19 cellular contexts compared by ENCODE assay signal in the genomic region with DNA sequence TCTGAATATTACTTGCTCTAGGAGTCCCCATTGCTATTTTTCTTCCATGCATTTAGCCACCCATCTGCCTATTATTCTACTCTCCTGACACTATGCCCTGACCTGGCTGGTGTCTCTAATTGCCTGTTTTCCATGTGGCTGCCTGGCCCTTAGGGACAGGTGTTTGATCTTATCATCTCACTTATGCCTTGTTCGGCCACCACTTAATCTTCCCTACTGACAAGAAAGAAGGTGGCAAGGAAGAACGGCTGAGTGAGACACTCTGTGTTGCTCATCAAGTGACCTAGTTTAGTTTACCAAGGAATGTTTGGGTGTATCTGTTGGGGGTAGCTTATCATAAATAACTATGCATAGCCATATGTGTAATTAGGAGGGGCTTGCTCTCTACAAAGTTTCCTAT. TPM values are rescaled to one million over a fixed set of nuclear protein-coding genes. Genes with fewer than 3 reads are reported as not detected.
DNase-seq lines count a peak whose midpoint lies in the region; ATAC-seq and TF ChIP-seq lines count a peak whose summit lies in the region.
"Had no signal": no experiment of that assay in that cellular context is flagged by ENCODE, and none has a peak within 500 bp of the region (broad histone marks: within the 10 kb centered on the region; RNA-seq: fewer than 3 reads in every experiment).

No MANE protein-coding gene starts in this region.

- TF ChIP-seq CTCF in OCI-LY7 (conservative IDR thresholded peaks at IDR 0.05; ENCODE audit: low read length), result no peak
- TF ChIP-seq CTCF in glutamatergic neuron (IDR thresholded peaks at IDR 0.05; ENCODE audit: partially characterized antibody, unreplicated experiment), result no peak

- H2AFZ ChIP-seq in OCI-LY7 (ENCODE audit: low read length), result peak overlapping the region; percentile 86

- H3K9me3 ChIP-seq in OCI-LY7 (ENCODE audit: low read length), result no peaks in the 10 kb centered on the region
- H3K9me3 ChIP-seq: SJSA1, suprapubic skin had no signal

- peaks cover 25% of the 10 kb centered on the region for H3K4me1 Mint-ChIP-seq in stimulated activated naive CD8-positive, alpha-beta T cell treated with anti-CD3 and anti-CD28 coated beads, Interleukin-15, Interleukin-2, amounts not matched to agents 100 ng/mL and 50 ng/mL, for 24 hours (ENCODE audit: low read depth)
- H3K4me1 Mint-ChIP-seq in glutamatergic neuron (ENCODE audit: low read depth, unreplicated experiment), result peaks cover 19% of the 10 kb centered on the region

- H3K4me3 ChIP-seq in OCI-LY7 (ENCODE audit: low read depth, low read length, poor library complexity, severe bottlenecking), result peak overlapping the region; percentile 19
- H3K4me3 ChIP-seq: GM12878, SJSA1, suprapubic skin had no signal

- peak overlapping the region; percentile 67 for H3K27ac Mint-ChIP-seq in stimulated activated naive CD8-positive, alpha-beta T cell treated with anti-CD3 and anti-CD28 coated beads, Interleukin-15, Interleukin-2, amounts not matched to agents 100 ng/mL and 50 ng/mL, for 24 hours
- H3K27ac Mint-ChIP-seq in glutamatergic neuron (ENCODE audit: unreplicated experiment), result peak overlapping the region; percentile 73

- no peaks in the 10 kb centered on the region for H4K20me1 ChIP-seq in OCI-LY7 (ENCODE audit: insufficient read depth, low read length)

- H3K36me3 Mint-ChIP-seq in stimulated activated naive CD8-positive, alpha-beta T cell treated with anti-CD3 and anti-CD28 coated beads, Interleukin-15, Interleukin-2, amounts not matched to agents 100 ng/mL and 50 ng/mL, for 24 hours (ENCODE audit: low read depth), result no peaks in the 10 kb centered on the region
- H3K36me3 Mint-ChIP-seq in glutamatergic neuron (ENCODE audit: unreplicated experiment), result no peaks in the 10 kb centered on the region

- H3K79me2 ChIP-seq in OCI-LY7 (ENCODE audit: insufficient read depth, low read depth, low read length), result no peaks in the 10 kb centered on the region

- BruUV-seq in OCI-LY7 (replicated peaks; lab: Mats Ljungman, UMichigan), result no TSS peak

- POLR2A ChIA-PET in OCI-LY7 (lab: Charles Lee), result interaction anchor here (0.7 to 6.8 kb wide), 9 partner anchors 11 to 263 kb away, joined by 3 to 114 read pairs (median 4); a partner anchor contains a TSS

- in situ Hi-C loops in G401 (cut with HindIII; ENCODE audit: low sequenced_read_pairs), result no loop called here

- H3K4me3 Mint-ChIP-seq in stimulated activated naive CD8-positive, alpha-beta T cell treated with anti-CD3 and anti-CD28 coated beads, Interleukin-15, Interleukin-2, amounts not matched to agents 100 ng/mL and 50 ng/mL, for 24 hours, result no peak overlapping the region
- peak overlapping the region; percentile 14 for H3K4me3 Mint-ChIP-seq in glutamatergic neuron (ENCODE audit: unreplicated experiment)

- no peaks in the 10 kb centered on the region for H3K36me3 ChIP-seq in OCI-LY7 (ENCODE audit: insufficient read depth, low read length)
- H3K36me3 ChIP-seq: SJSA1, suprapubic skin had no signal

- no peak for ATAC-seq in stimulated activated naive CD8-positive, alpha-beta T cell treated with anti-CD3 and anti-CD28 coated beads, Interleukin-15, Interleukin-2, amounts not matched to agents 100 U/mL and 50 U/mL, for 24 hours
- ATAC-seq in GM21526 (IDR thresholded peaks at IDR 0.05; ENCODE audit: low FRiP score, unreplicated experiment) (no peak), HG03565 (IDR thresholded peaks at IDR 0.05; ENCODE audit: unreplicated experiment) (no peak)
- ATAC-seq: foreskin keratinocyte, left cardiac atrium, sciatic nerve had no signal

- DNase-seq in stimulated activated naive CD8-positive, alpha-beta T cell treated with anti-CD3 and anti-CD28 coated beads, Interleukin-15, Interleukin-2, amounts not matched to agents 100 U/mL and 50 U/mL, for 24 hours, result no peak
- DNase-seq in OCI-LY7 (ENCODE audit: low spot score) (no peak), glutamatergic neuron (no peak), G401 (ENCODE audit: low spot score) (no peak)
- no peak for DNase-seq in NK-92 treated with Interleukin-12 subunit alpha and Interleukin-12 subunit beta, amount 100 ng/mL, for 24 hours (lab: John Stamatoyannopoulos, UW)
- DNase-seq: activated CD8-positive, alpha-beta memory T cell treated with anti-CD3 and anti-CD28 coated beads, Interleukin-2, amount 50 U/mL, for 4 hours; anterior cingulate cortex; foreskin keratinocyte; left cardiac atrium; NCI-H2081 treated with DMSO at 0.1 percent for 48 hours; stimulated activated CD4-positive, alpha-beta T cell treated with anti-CD3 and anti-CD28 coated beads, Interleukin-2, amount 100 ng/mL, for 48 hours; T1000 had no signal

- peaks cover 71% of the 10 kb centered on the region for H3K4me1 ChIP-seq in OCI-LY7 (ENCODE audit: insufficient read depth, low read length, poor library complexity, severe bottlenecking)

- intact Hi-C loops in OCI-LY7 (cut with micrococcal nuclease; ENCODE audit: unreplicated experiment), result no loop called here

- H3K4me2 ChIP-seq in OCI-LY7 (ENCODE audit: low read length), result peak overlapping the region; percentile 79

- peaks cover 15% of the 10 kb centered on the region for H3K27me3 Mint-ChIP-seq in stimulated activated naive CD8-positive, alpha-beta T cell treated with anti-CD3 and anti-CD28 coated beads, Interleukin-15, Interleukin-2, amounts not matched to agents 100 ng/mL and 50 ng/mL, for 24 hours
- H3K27me3 Mint-ChIP-seq in glutamatergic neuron (ENCODE audit: unreplicated experiment), result no peaks in the 10 kb centered on the region

- no peaks in the 10 kb centered on the region for H3K9me2 ChIP-seq in OCI-LY7 (ENCODE audit: insufficient read depth, low read length)

- no peaks in the 10 kb centered on the region for H3K9me3 Mint-ChIP-seq in stimulated activated naive CD8-positive, alpha-beta T cell treated with anti-CD3 and anti-CD28 coated beads, Interleukin-15, Interleukin-2, amounts not matched to agents 100 ng/mL and 50 ng/mL, for 24 hours
- H3K9me3 Mint-ChIP-seq in glutamatergic neuron (ENCODE audit: unreplicated experiment), result peaks cover 3% of the 10 kb centered on the region

- CTCF ChIA-PET in OCI-LY7 (lab: Charles Lee; ENCODE audit: unreplicated experiment), result interaction anchor here (1.3 kb wide), 1 partner anchor 9 kb away, joined by 3 read pairs; no protein-coding TSS in a partner anchor

- peak overlapping the region; percentile 92 for H3K27ac ChIP-seq in OCI-LY7 (ENCODE audit: low read depth, low read length, poor library complexity, severe bottlenecking)
- H3K27ac ChIP-seq: foreskin keratinocyte, SJSA1, suprapubic skin had no signal

RNA-seq across cellular contexts. Expression of a gene that starts 50.4 kb away (rescaled TPM):
- total RNA-seq in OCI-LY7 (2014; rRNA removed; shearing (Covaris generic)), result 4.0 and 4.5 TPM in 2 replicates
- 16.9 and 21.5 TPM in 2 replicates for total RNA-seq in OCI-LY7 (2022)
- total RNA-seq in glutamatergic neuron (ENCODE audit: unreplicated experiment), result 56.9 TPM
- total RNA-seq in G401 (2014; rRNA removed; shearing (Covaris generic)), result 2.8 and 4.4 TPM in 2 replicates
